In the genomic region with DNA sequence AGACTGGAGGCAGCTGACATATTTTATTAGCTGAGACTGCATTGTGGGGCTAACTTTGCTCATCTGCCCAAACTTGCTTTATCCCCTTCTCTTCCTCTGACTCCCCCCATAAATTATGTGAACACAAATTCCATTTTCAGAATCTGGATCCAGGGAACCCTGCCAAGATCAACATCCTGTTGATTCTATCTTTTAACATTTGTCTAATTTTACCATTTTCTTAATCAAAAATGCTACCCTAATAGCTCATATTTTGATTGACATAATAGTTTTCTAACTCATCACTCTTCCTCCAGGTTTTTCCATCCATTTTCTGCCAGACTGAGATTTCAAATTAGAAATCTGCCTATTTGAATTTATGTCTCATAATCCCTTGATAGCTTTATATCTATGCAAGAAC, we compare ENCODE assay signal across 15 cellular contexts.
DNase-seq lines count a peak whose midpoint lies in the region; FAIRE-seq and TF ChIP-seq lines count a peak whose summit lies in the region.
"Had no signal": no experiment of that assay in that cellular context is flagged by ENCODE, and none has a peak within 500 bp of the region (broad histone marks: within the 10 kb centered on the region; RNA-seq: fewer than 3 reads in every experiment).

No MANE protein-coding gene starts in this region.

- H3K27ac ChIP-seq in SK-N-SH (ENCODE audit: low read depth in 2 of 2, low read length in 1 of 2) = no peak overlapping the region
- H3K27ac ChIP-seq in keratinocyte (ENCODE audit: control insufficient read depth, insufficient read depth, low read length) = no peak overlapping the region
- H3K27ac ChIP-seq: A549, C4-2B had no signal

- H3K9me2 ChIP-seq in SK-N-SH = no peaks in the 10 kb centered on the region

- H3K79me2 ChIP-seq in SK-N-SH (ENCODE audit: insufficient read depth) (no peaks in the 10 kb centered on the region), keratinocyte (ENCODE audit: control insufficient read depth, insufficient read depth, low read length) (no peaks in the 10 kb centered on the region)

- 0 out of 4 replicates have a peak, but pooled peaks of 1 of the 2 experiments have one; percentile 7 for TF ChIP-seq EP300 in SK-N-SH (IDR thresholded peaks at IDR 0.05; ENCODE audit: borderline replicate concordance in 1 of 2, low read depth in 1 of 2, low read length in 1 of 2)

- TF ChIP-seq RAD21 in SK-N-SH (IDR thresholded peaks at IDR 0.05; ENCODE audit: low read length) = no peak

- DNase-seq in EL (peak; percentile 26), HS-27A (ENCODE audit: low read depth) (peak; percentile 12), SK-N-SH (peak; percentile 22), keratinocyte (ENCODE audit: low read depth, low spot score) (no peak), UCSD-AML1 (lab: John Stamatoyannopoulos, UW; ENCODE audit: unreplicated experiment) (no peak), NCI-H1105 (lab: John Stamatoyannopoulos, UW) (no peak)
- DNase-seq: BE2C; CD4-positive, alpha-beta memory T cell; DMS79; GDM1; GOT3; H9 had no signal

- POLR2A ChIA-PET in SK-N-SH (lab: Yijun Ruan, JAX) = no interaction called here

- H3F3A ChIP-seq in SK-N-SH (replicated peaks; ENCODE audit: insufficient read depth) = no peaks in the 10 kb centered on the region

- CTCF ChIA-PET in SK-N-SH (lab: Yijun Ruan, JAX) = interaction anchor here (0.9 to 1.5 kb wide), 4 partner anchors 9 to 467 kb away, joined by 3 to 6 read pairs (median 4); no protein-coding TSS in a partner anchor

- no peaks in the 10 kb centered on the region for H4K20me1 ChIP-seq in SK-N-SH (ENCODE audit: insufficient read depth)
- no peaks in the 10 kb centered on the region for H4K20me1 ChIP-seq in keratinocyte (ENCODE audit: control insufficient read depth, extremely low read depth, insufficient read depth, low read length)

- H3K4me3 ChIP-seq in SK-N-SH (ENCODE audit: low read depth in 2 of 2, low read length in 1 of 2) (no peak overlapping the region), keratinocyte (ENCODE audit: control insufficient read depth in 2 of 3, extremely low read depth in 1 of 3, insufficient read depth in 2 of 3, low read depth in 1 of 3, low read length in 3 of 3) (no peak overlapping the region)
- H3K4me3 ChIP-seq: A549 had no signal

- H3K4me1 ChIP-seq in SK-N-SH (ENCODE audit: control insufficient read depth in 1 of 2, insufficient read depth in 2 of 2, low read depth in 1 of 2, low read length in 1 of 2) = peaks cover 0 to 11% of the 10 kb centered on the region in 2 experiments; a peak in 2 of 4 replicates
- peaks cover 8% of the 10 kb centered on the region for H3K4me1 ChIP-seq in keratinocyte (ENCODE audit: control insufficient read depth, extremely low read depth, insufficient read depth, low read length)
- H3K4me1 ChIP-seq: A549, BE2C had no signal

- FAIRE-seq in keratinocyte (lab: Jason Lieb, UNC) = no peak
- FAIRE-seq: A549, GM12892 had no signal

- TF ChIP-seq CTCF in SK-N-SH (IDR thresholded peaks at IDR 0.05) (no peak), keratinocyte (optimal IDR thresholded peaks at IDR 0.05 in 1 of 3, IDR thresholded peaks at IDR 0.05 in 1 of 3, conservative IDR thresholded peaks at IDR 0.05 in 1 of 3; ENCODE audit: extremely low read depth in 1 of 3, insufficient read depth in 2 of 3, low read length in 3 of 3) (no peak)

- H3K9me3 ChIP-seq in SK-N-SH = no peaks in the 10 kb centered on the region
- no peaks in the 10 kb centered on the region for H3K9me3 ChIP-seq in keratinocyte (ENCODE audit: control insufficient read depth, low read depth, low read length)
- H3K9me3 ChIP-seq: A549, BE2C had no signal

- no peak overlapping the region for H2AFZ ChIP-seq in SK-N-SH (ENCODE audit: low read depth)
- H2AFZ ChIP-seq in keratinocyte (ENCODE audit: control insufficient read depth, low read length) = peak overlapping the region; percentile 34

- no peaks in the 10 kb centered on the region for H3K9me1 ChIP-seq in keratinocyte (ENCODE audit: control insufficient read depth, extremely low read depth, insufficient read depth, low read length)

- H3K9ac ChIP-seq in SK-N-SH = no peak overlapping the region
- H3K9ac ChIP-seq in keratinocyte (ENCODE audit: control insufficient read depth, extremely low read depth, insufficient read depth, low read length) = no peak overlapping the region

- no peak overlapping the region for H3K4me2 ChIP-seq in SK-N-SH
- H3K4me2 ChIP-seq in keratinocyte (ENCODE audit: control insufficient read depth, extremely low read depth, insufficient read depth, low read depth, low read length) = peak overlapping the region; percentile 64
- H3K4me2 ChIP-seq: A549 had no signal

- no peaks in the 10 kb centered on the region for H3K27me3 ChIP-seq in SK-N-SH (ENCODE audit: insufficient read depth)
- no peaks in the 10 kb centered on the region for H3K27me3 ChIP-seq in keratinocyte (ENCODE audit: control insufficient read depth, extremely low read depth, insufficient read depth, low read length)
- H3K27me3 ChIP-seq: BE2C had no signal

- dilution Hi-C loops in keratinocyte (cut with MboI; ENCODE audit: extremely low pct_ligation_motif_present, low sequenced_read_pairs) = no loop called here

- no peaks in the 10 kb centered on the region for H3K36me3 ChIP-seq in SK-N-SH (replicated peaks in 1 of 2; ENCODE audit: control insufficient read depth in 1 of 2, insufficient read depth in 2 of 2, low read length in 1 of 2)
- no peaks in the 10 kb centered on the region for H3K36me3 ChIP-seq in keratinocyte (ENCODE audit: control insufficient read depth in 2 of 2, extremely low read depth in 1 of 2, insufficient read depth in 2 of 2, low read length in 2 of 2)
- H3K36me3 ChIP-seq: BE2C had no signal

TF ChIP-seq in SK-N-SH, 30 proteins besides CTCF, POLR2A, EP300 and RAD21:
- TF ChIP-seq TCF12 (IDR thresholded peaks at IDR 0.05) (no peak), POLR2AphosphoS5 (IDR thresholded peaks at IDR 0.05; ENCODE audit: low read depth, low read length) (no peak), YY1 (IDR thresholded peaks at IDR 0.05; ENCODE audit: low read depth) (no peak), GABPA (IDR thresholded peaks at IDR 0.05; ENCODE audit: low read depth) (no peak), FOXJ3 (CRISPR knock-in tag; IDR thresholded peaks at IDR 0.05) (no peak), TEAD4 (IDR thresholded peaks at IDR 0.05; ENCODE audit: borderline replicate concordance, insufficient read depth) (no peak), GATA2 (CRISPR knock-in tag; IDR thresholded peaks at IDR 0.05) (no peak), RCOR1 (IDR thresholded peaks at IDR 0.05; ENCODE audit: low read length) (no peak), SIN3A (IDR thresholded peaks at IDR 0.05; ENCODE audit: borderline replicate concordance, low read depth, low read length) (no peak)
- TF ChIP-seq, protein P1, sequence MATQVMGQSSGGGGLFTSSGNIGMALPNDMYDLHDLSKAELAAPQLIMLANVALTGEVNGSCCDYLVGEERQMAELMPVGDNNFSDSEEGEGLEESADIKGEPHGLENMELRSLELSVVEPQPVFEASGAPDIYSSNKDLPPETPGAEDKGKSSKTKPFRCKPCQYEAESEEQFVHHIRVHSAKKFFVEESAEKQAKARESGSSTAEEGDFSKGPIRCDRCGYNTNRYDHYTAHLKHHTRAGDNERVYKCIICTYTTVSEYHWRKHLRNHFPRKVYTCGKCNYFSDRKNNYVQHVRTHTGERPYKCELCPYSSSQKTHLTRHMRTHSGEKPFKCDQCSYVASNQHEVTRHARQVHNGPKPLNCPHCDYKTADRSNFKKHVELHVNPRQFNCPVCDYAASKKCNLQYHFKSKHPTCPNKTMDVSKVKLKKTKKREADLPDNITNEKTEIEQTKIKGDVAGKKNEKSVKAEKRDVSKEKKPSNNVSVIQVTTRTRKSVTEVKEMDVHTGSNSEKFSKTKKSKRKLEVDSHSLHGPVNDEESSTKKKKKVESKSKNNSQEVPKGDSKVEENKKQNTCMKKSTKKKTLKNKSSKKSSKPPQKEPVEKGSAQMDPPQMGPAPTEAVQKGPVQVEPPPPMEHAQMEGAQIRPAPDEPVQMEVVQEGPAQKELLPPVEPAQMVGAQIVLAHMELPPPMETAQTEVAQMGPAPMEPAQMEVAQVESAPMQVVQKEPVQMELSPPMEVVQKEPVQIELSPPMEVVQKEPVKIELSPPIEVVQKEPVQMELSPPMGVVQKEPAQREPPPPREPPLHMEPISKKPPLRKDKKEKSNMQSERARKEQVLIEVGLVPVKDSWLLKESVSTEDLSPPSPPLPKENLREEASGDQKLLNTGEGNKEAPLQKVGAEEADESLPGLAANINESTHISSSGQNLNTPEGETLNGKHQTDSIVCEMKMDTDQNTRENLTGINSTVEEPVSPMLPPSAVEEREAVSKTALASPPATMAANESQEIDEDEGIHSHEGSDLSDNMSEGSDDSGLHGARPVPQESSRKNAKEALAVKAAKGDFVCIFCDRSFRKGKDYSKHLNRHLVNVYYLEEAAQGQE (IDR thresholded peaks at IDR 0.05; ENCODE audit: low read depth, low read length) = no peak
- TF ChIP-seq, protein P2, sequence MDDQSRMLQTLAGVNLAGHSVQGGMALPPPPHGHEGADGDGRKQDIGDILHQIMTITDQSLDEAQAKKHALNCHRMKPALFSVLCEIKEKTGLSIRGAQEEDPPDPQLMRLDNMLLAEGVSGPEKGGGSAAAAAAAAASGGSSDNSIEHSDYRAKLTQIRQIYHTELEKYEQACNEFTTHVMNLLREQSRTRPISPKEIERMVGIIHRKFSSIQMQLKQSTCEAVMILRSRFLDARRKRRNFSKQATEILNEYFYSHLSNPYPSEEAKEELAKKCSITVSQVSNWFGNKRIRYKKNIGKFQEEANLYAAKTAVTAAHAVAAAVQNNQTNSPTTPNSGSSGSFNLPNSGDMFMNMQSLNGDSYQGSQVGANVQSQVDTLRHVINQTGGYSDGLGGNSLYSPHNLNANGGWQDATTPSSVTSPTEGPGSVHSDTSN (IDR thresholded peaks at IDR 0.05) = no peak
- TF ChIP-seq, protein P3, sequence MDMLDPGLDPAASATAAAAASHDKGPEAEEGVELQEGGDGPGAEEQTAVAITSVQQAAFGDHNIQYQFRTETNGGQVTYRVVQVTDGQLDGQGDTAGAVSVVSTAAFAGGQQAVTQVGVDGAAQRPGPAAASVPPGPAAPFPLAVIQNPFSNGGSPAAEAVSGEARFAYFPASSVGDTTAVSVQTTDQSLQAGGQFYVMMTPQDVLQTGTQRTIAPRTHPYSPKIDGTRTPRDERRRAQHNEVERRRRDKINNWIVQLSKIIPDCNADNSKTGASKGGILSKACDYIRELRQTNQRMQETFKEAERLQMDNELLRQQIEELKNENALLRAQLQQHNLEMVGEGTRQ (IDR thresholded peaks at IDR 0.05; ENCODE audit: borderline replicate concordance, low read depth, low read length) = no peak

Comparison
In these comparisons a context has a peak if more than half of its experiments do, and no peak if none do; other contexts are left out.
1. DNase-seq: peak in EL (single experiment), HS-27A (single experiment) and SK-N-SH (single experiment); none in keratinocyte (single experiment), UCSD-AML1 (single experiment) and NCI-H1105 (single experiment).